8 cellular contexts compared by ENCODE assay signal in genomic region chr19:36489920-36490415, GRCh38. TPM values are rescaled to one million over a fixed set of nuclear protein-coding genes. Genes with fewer than 3 reads are reported as not detected.
DNase-seq lines count a peak whose midpoint lies in the region; ATAC-seq and TF ChIP-seq lines count a peak whose summit lies in the region.

No MANE protein-coding gene starts in this region.

- 4% methylated on average over 15 of the region's 15 CpGs for WGBS in suprapubic skin

- peak; percentile 31 for ATAC-seq in GM18508 (IDR thresholded peaks at IDR 0.05; ENCODE audit: insufficient read depth, unreplicated experiment)
- ATAC-seq in HG03060 (IDR thresholded peaks at IDR 0.05; ENCODE audit: low read depth, unreplicated experiment) = peak; percentile 41
- peak; percentile 70 to 76 for ATAC-seq in natural killer cell treated with Interleukin-12 subunit alpha and Interleukin-12 subunit beta and Interleukin-15 and Interleukin-18, amount 100 ng/mL, for 72 hours

- POLR2A ChIA-PET in AG04449 (lab: Yijun Ruan, JAX) = interaction anchor here (0.7 to 2.6 kb wide), 5 partner anchors 38 to 275 kb away, joined by 3 to 13 read pairs (median 4); partner anchors contain the start of genes ZNF146, ZNF260 and ZNF565

- DNase-seq in AG04449 (ENCODE audit: low read depth, low spot score) = no peak
- peak; percentile 96 for DNase-seq in NCI-H69 (lab: John Stamatoyannopoulos, UW)
- DNase-seq in activated CD8-positive, alpha-beta memory T cell treated with anti-CD3 and anti-CD28 coated beads, Interleukin-2, amount 50 U/mL, for 4 hours = peak; percentile 69
- DNase-seq in fibroblast of lung (ENCODE audit: low read depth in 2 of 2) = peak; percentile 96
- peak; percentile 78 for DNase-seq in natural killer cell treated with Interleukin-12 subunit alpha and Interleukin-12 subunit beta and Interleukin-15 and Interleukin-18, amount 100 ng/mL, for 72 hours (ENCODE audit: low spot score)
- DNase-seq in suprapubic skin (ENCODE audit: low spot score in 2 of 2) = peak in 1 of 2 donors; percentile 81

- peaks cover 4% of the 10 kb centered on the region for H3K79me2 ChIP-seq in fibroblast of lung (ENCODE audit: control insufficient read depth, insufficient read depth, low read length)

- H3K36me3 Mint-ChIP-seq in natural killer cell treated with Interleukin-12 subunit alpha and Interleukin-12 subunit beta and Interleukin-15 and Interleukin-18, amount 100 ng/mL, for 72 hours = peaks cover 17% of the 10 kb centered on the region

- no peak for TF ChIP-seq POLR2A in suprapubic skin (IDR thresholded peaks at IDR 0.05)

- H3K27me3 ChIP-seq in fibroblast of lung (ENCODE audit: control insufficient read depth, insufficient read depth, low read length) = no peaks in the 10 kb centered on the region
- H3K27me3 ChIP-seq in suprapubic skin = no peaks in the 10 kb centered on the region

- peak overlapping the region; percentile 87 for H2AFZ ChIP-seq in fibroblast of lung (ENCODE audit: low read length)

- peaks cover 7% of the 10 kb centered on the region for H3K4me1 ChIP-seq in fibroblast of lung (ENCODE audit: control insufficient read depth, extremely low read depth, insufficient read depth, low read length)
- peaks cover 15% of the 10 kb centered on the region for H3K4me1 ChIP-seq in suprapubic skin

- no peak for TF ChIP-seq EP300 in suprapubic skin (IDR thresholded peaks at IDR 0.05)

- H3K9me3 Mint-ChIP-seq in natural killer cell treated with Interleukin-12 subunit alpha and Interleukin-12 subunit beta and Interleukin-15 and Interleukin-18, amount 100 ng/mL, for 72 hours = peaks cover 6% of the 10 kb centered on the region

- H3K9me3 ChIP-seq in fibroblast of lung (ENCODE audit: control insufficient read depth, insufficient read depth, low read depth, low read length) (no peaks in the 10 kb centered on the region), suprapubic skin (no peaks in the 10 kb centered on the region)

- peak overlapping the region; percentile 96 to 99 for H3K27ac Mint-ChIP-seq in natural killer cell treated with Interleukin-12 subunit alpha and Interleukin-12 subunit beta and Interleukin-15 and Interleukin-18, amount 100 ng/mL, for 72 hours

- H3K36me3 ChIP-seq in fibroblast of lung (ENCODE audit: control insufficient read depth, insufficient read depth, low read length) (no peaks in the 10 kb centered on the region), suprapubic skin (no peaks in the 10 kb centered on the region)

- TF ChIP-seq CTCF in AG04449 (IDR thresholded peaks at IDR 0.05; ENCODE audit: insufficient read depth, low read length, missing control alignments) (no peak), fibroblast of lung (conservative IDR thresholded peaks at IDR 0.05 in 1 of 2, IDR thresholded peaks at IDR 0.05 in 1 of 2; ENCODE audit: low read depth in 1 of 2, low read length in 2 of 2) (no peak), suprapubic skin (IDR thresholded peaks at IDR 0.05) (no peak)

- H3K27me3 Mint-ChIP-seq in natural killer cell treated with Interleukin-12 subunit alpha and Interleukin-12 subunit beta and Interleukin-15 and Interleukin-18, amount 100 ng/mL, for 72 hours = no peaks in the 10 kb centered on the region

- peak overlapping the region; percentile 94 for H3K27ac ChIP-seq in fibroblast of lung (ENCODE audit: insufficient read depth, low read length)
- peak overlapping the region; percentile 92 for H3K27ac ChIP-seq in suprapubic skin

- no peaks in the 10 kb centered on the region for H4K20me1 ChIP-seq in fibroblast of lung (ENCODE audit: control insufficient read depth, extremely low read depth, insufficient read depth, low read length)

- H3K4me3 ChIP-seq in AG04449 (ENCODE audit: low read depth, low read length) (peak overlapping the region; percentile 99), fibroblast of lung (replicated peaks in 1 of 4; ENCODE audit: control extremely low read depth in 1 of 4, insufficient read depth in 1 of 4, low read depth in 3 of 4, low read length in 4 of 4) (peak overlapping the region; percentile 91 to 100 (median 94)), suprapubic skin (peak overlapping the region; percentile 79)

- H3K9ac ChIP-seq in fibroblast of lung (ENCODE audit: insufficient read depth, low read length) = peak overlapping the region; percentile 95

- peak overlapping the region; percentile 79 for H3K4me2 ChIP-seq in fibroblast of lung (ENCODE audit: extremely low read depth, insufficient read depth, low read length)

- CTCF ChIA-PET in AG04449 (lab: Yijun Ruan, JAX) = no interaction called here

- H3K4me1 Mint-ChIP-seq in natural killer cell treated with Interleukin-12 subunit alpha and Interleukin-12 subunit beta and Interleukin-15 and Interleukin-18, amount 100 ng/mL, for 72 hours (ENCODE audit: low read depth in 2 of 2) = peaks cover 25 to 30% of the 10 kb centered on the region in 2 donors

- H3K4me3 Mint-ChIP-seq in natural killer cell treated with Interleukin-12 subunit alpha and Interleukin-12 subunit beta and Interleukin-15 and Interleukin-18, amount 100 ng/mL, for 72 hours = peak overlapping the region; percentile 100

RNA-seq across cellular contexts. Expression of gene ZNF566, which starts 0.6 kb away (rescaled TPM):
- total RNA-seq in fibroblast of lung (14.4 and 15.4 TPM in 2 replicates), suprapubic skin (10 to 100 TPM in 1 of 4 donors, 1 to 10 TPM in 3; 6.4 to 24.4 (median 7.4) TPM)
- polyA plus RNA-seq in fibroblast of lung = 4.3 and 6.0 TPM in 2 replicates
- 3.9 and 6.5 TPM in 2 replicates for polyA plus RNA-seq in fibroblast of lung (2012)
- 2.5 and 6.4 TPM in 2 replicates for polyA minus RNA-seq in fibroblast of lung (ENCODE audit: low replicate concordance)
- 1 to 10 TPM; 7.3 to 8.3 TPM for total RNA-seq in natural killer cell treated with Interleukin-12 subunit alpha and Interleukin-12 subunit beta and Interleukin-15 and Interleukin-18, amount 100 ng/mL, for 72 hours

RNA-seq across cellular contexts. Expression of gene ZNF260, which starts 38.1 kb away (rescaled TPM):
- total RNA-seq in fibroblast of lung (17.5 and 21.3 TPM in 2 replicates), suprapubic skin (10 to 100 TPM in 3 of 4 donors, 1 to 10 TPM in 1; 5.1 to 24.4 (median 14.4) TPM)
- 8.2 and 9.4 TPM in 2 replicates for polyA plus RNA-seq in fibroblast of lung
- polyA plus RNA-seq in fibroblast of lung (2012) = 6.2 and 9.1 TPM in 2 replicates
- polyA minus RNA-seq in fibroblast of lung (ENCODE audit: low replicate concordance) = 2.3 and 29.9 TPM in 2 replicates
- total RNA-seq in natural killer cell treated with Interleukin-12 subunit alpha and Interleukin-12 subunit beta and Interleukin-15 and Interleukin-18, amount 100 ng/mL, for 72 hours = 1 to 10 TPM; 6.0 to 7.1 TPM
